In the genomic region with DNA sequence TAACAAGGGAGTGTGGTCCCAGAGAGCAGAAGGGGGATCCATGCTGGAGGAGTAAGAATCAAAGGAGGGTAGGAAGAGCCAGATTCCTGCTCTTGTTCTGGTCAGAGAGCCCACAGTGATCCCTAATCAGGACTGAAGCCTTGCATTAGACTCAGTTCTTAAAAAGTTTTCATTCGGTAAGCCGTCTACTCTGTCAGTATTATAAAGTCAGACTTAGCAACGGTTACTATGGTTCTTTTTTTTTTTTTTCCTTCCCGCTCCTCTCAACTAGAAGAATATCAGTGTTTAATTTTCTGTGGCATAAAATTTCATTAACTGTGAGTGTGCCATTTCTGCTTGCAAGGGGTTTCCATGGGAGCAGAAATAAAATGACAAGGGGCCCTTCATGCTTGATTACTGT, we compare ENCODE assay signal across 17 cellular contexts. TPM values are rescaled to one million over a fixed set of nuclear protein-coding genes. Genes with fewer than 3 reads are reported as not detected.
A peak's percentile ranks its signal among the peaks of the same experiment; 100 is the strongest.
DNase-seq lines count a peak whose midpoint lies in the region; ATAC-seq and TF ChIP-seq lines count a peak whose summit lies in the region.
"Had no signal": no experiment of that assay in that cellular context is flagged by ENCODE, and none has a peak within 500 bp of the region (broad histone marks: within the 10 kb centered on the region; RNA-seq: fewer than 3 reads in every experiment).

No MANE protein-coding gene starts in this region.

- H3K27ac Mint-ChIP-seq in nephron, result peak overlapping the region in 2 of 3 experiments; percentile 12 to 45
- H3K27ac Mint-ChIP-seq: HFFc6 had no signal

- no peaks in the 10 kb centered on the region for H3K36me3 Mint-ChIP-seq in nephron (ENCODE audit: low read depth)

- H3K9me3 Mint-ChIP-seq in nephron, result no peaks in the 10 kb centered on the region
- H3K9me3 Mint-ChIP-seq: HFFc6 had no signal

- peak overlapping the region; percentile 46 for H3K27ac ChIP-seq in angular gyrus (ENCODE audit: low read depth, low read length)
- no peak overlapping the region for H3K27ac ChIP-seq in body of pancreas
- peak overlapping the region; percentile 60 for H3K27ac ChIP-seq in psoas muscle
- H3K27ac ChIP-seq: C4-2B, PC-9, RWPE1 had no signal

- no peaks in the 10 kb centered on the region for H3K9me3 ChIP-seq in body of pancreas
- no peaks in the 10 kb centered on the region for H3K9me3 ChIP-seq in psoas muscle

- TF ChIP-seq CTCF in body of pancreas (IDR thresholded peaks at IDR 0.05) (no peak), nephron (IDR thresholded peaks at IDR 0.05; ENCODE audit: unreplicated experiment in 3 of 3) (no peak), psoas muscle (IDR thresholded peaks at IDR 0.05) (no peak)

- TF ChIP-seq POLR2A in body of pancreas (IDR thresholded peaks at IDR 0.05) (no peak), GM18505 (IDR thresholded peaks at IDR 0.05; ENCODE audit: borderline replicate concordance, extremely low read depth, insufficient read depth, insufficient read length) (no peak)

- H3K4me1 ChIP-seq in body of pancreas (peaks cover 12% of the 10 kb centered on the region), psoas muscle (peaks cover 54% of the 10 kb centered on the region)

- intact Hi-C loops in body of pancreas (cut with DNase I), result no loop called here
- intact Hi-C loops in psoas muscle (cut with DNase I), result no loop called here

- H3K4me1 Mint-ChIP-seq in nephron, result peaks cover 61% of the 10 kb centered on the region

- H3K4me3 ChIP-seq in body of pancreas, result no peak overlapping the region
- no peak overlapping the region for H3K4me3 ChIP-seq in psoas muscle
- H3K4me3 ChIP-seq: PC-9 had no signal

- H3K27me3 ChIP-seq in body of pancreas (no peaks in the 10 kb centered on the region), psoas muscle (ENCODE audit: insufficient read depth in 3 of 3, low read length in 2 of 3) (no peaks in the 10 kb centered on the region)

- WGBS in body of pancreas, 2 donors, result 14 to 24% methylated on average over 4 of the region's 4 CpGs
- WGBS in psoas muscle, 3 donors, result 19 to 52% (median 31%) methylated on average over 4 of the region's 4 CpGs

- no peak overlapping the region for H3K4me3 Mint-ChIP-seq in nephron
- H3K4me3 Mint-ChIP-seq: HFFc6 had no signal

- H3K36me3 ChIP-seq in body of pancreas (replicated peaks in 1 of 2; ENCODE audit: insufficient read depth in 1 of 2, low read depth in 2 of 2), result no peaks in the 10 kb centered on the region
- no peaks in the 10 kb centered on the region for H3K36me3 ChIP-seq in psoas muscle (ENCODE audit: insufficient read depth in 1 of 2, low read depth in 1 of 2)

- no peaks in the 10 kb centered on the region for H3K27me3 Mint-ChIP-seq in nephron (ENCODE audit: low read depth)

- peak; percentile 48 for ATAC-seq in body of pancreas
- ATAC-seq in psoas muscle, result no peak
- ATAC-seq in GM18505 (IDR thresholded peaks at IDR 0.05; ENCODE audit: unreplicated experiment), result no peak

- DNase-seq in body of pancreas (no peak), psoas muscle (no peak), NCI-H187 treated with DMSO at 0.1 percent for 48 hours (lab: John Stamatoyannopoulos, UW) (no peak)
- no peak for DNase-seq in NK-92 treated with Interleukin-12 subunit alpha and Interleukin-12 subunit beta, amount 100 ng/mL, for 24 hours (lab: John Stamatoyannopoulos, UW)
- DNase-seq: AML-193, HFFc6, NCI-H187, NCI-H226, NCI-H524, NCI-H82, PC-9, SIG-M5 had no signal

RNA-seq across cellular contexts. Expression of gene OSBPL6, which starts 56.8 kb away (rescaled TPM):
- total RNA-seq in body of pancreas (1 to 10 TPM in 1 of 2 donors, under 1 TPM in 1; 0.26 to 2.0 TPM), psoas muscle (100 to 1,000 TPM in 1 of 4 donors, 10 to 100 TPM in 3; 29.8 to 147 (median 44.4) TPM)
- 10 to 100 TPM; 11.4 to 36.4 (median 18.2) TPM for polyA plus RNA-seq in psoas muscle

Comparison
In these comparisons a context has a peak if more than half of its experiments do, and no peak if none do; other contexts are left out.
1. H3K27ac ChIP-seq: peak in angular gyrus (single experiment) and psoas muscle (single experiment); none in body of pancreas (0 of 4).
2. RNA of gene OSBPL6, which starts 56.8 kb away (total RNA-seq): 29.8 to 147 TPM in psoas muscle; 0.26 to 2.0 TPM in body of pancreas; every median in the first group is over 10 times any median in the second.